ENCODE assay signal across 8 cellular contexts in genomic region chr19:39409886-39410619, GRCh38. TPM values are rescaled to one million over a fixed set of nuclear protein-coding genes. Genes with fewer than 3 reads are reported as not detected.
DNase-seq lines count a peak whose midpoint lies in the region; ATAC-seq, FAIRE-seq and TF ChIP-seq lines count a peak whose summit lies in the region.

No MANE protein-coding gene starts in this region.

- H3K4ac ChIP-seq in trophoblast cell (ENCODE audit: low read depth, low read length): peak overlapping the region; percentile 28

- TF ChIP-seq CTCF in cardiac muscle cell (IDR thresholded peaks at IDR 0.05; ENCODE audit: low read depth, low read length): peak; percentile 9

- peak overlapping the region; percentile 20 for H2AFZ ChIP-seq in trophoblast cell (ENCODE audit: insufficient read depth, low read length, poor library complexity)

- H3K27me3 Mint-ChIP-seq in activated naive CD8-positive, alpha-beta T cell: no peaks in the 10 kb centered on the region

- H3K27ac ChIP-seq in cardiac muscle cell: peak overlapping the region; percentile 94
- H3K27ac ChIP-seq in trophoblast cell (ENCODE audit: low read depth, low read length): peak overlapping the region; percentile 98

- peak overlapping the region; percentile 84 for H3K4me3 Mint-ChIP-seq in activated naive CD8-positive, alpha-beta T cell

- no peak overlapping the region for H3K23ac ChIP-seq in trophoblast cell (ENCODE audit: low read length)

- peaks cover 16% of the 10 kb centered on the region for H3K4me1 ChIP-seq in cardiac muscle cell (ENCODE audit: low read depth)
- H3K4me1 ChIP-seq in trophoblast cell (ENCODE audit: control insufficient read depth in 1 of 2, insufficient read depth in 2 of 2, low read length in 2 of 2): peaks cover 28 to 37% of the 10 kb centered on the region in 2 experiments

- H3K4me2 ChIP-seq in trophoblast cell (ENCODE audit: low read length): peak overlapping the region; percentile 93

- H3K9me3 ChIP-seq in cardiac muscle cell (ENCODE audit: low read depth): no peaks in the 10 kb centered on the region
- H3K9me3 ChIP-seq in trophoblast cell (ENCODE audit: insufficient read depth, low read depth, low read length): no peaks in the 10 kb centered on the region

- H2AK5ac ChIP-seq in trophoblast cell (ENCODE audit: low read length): peak overlapping the region; percentile 91

- peak overlapping the region; percentile 95 for H3K14ac ChIP-seq in trophoblast cell (ENCODE audit: low read length)

- peak overlapping the region; percentile 91 for H3K9ac ChIP-seq in trophoblast cell (ENCODE audit: low read length)

- TF ChIP-seq POLR2A in Raji (IDR thresholded peaks at IDR 0.05; ENCODE audit: insufficient read depth, low read depth, low read length): peak; percentile 76
- no peak for TF ChIP-seq POLR2A in H54 (IDR thresholded peaks at IDR 0.05; ENCODE audit: low read depth, low read length)

- peak overlapping the region; percentile 64 for H3K18ac ChIP-seq in trophoblast cell (ENCODE audit: low read length)

- WGBS in trophoblast cell (ENCODE audit: extremely low coverage, insufficient coverage, insufficient read length): no CpG with 5 or more reads among the region's 39 CpGs

- H3K36me3 ChIP-seq in cardiac muscle cell: no peaks in the 10 kb centered on the region
- H3K36me3 ChIP-seq in trophoblast cell (ENCODE audit: control insufficient read depth in 1 of 2, insufficient read depth in 2 of 2, low read length in 2 of 2): peaks cover 14% of the 10 kb centered on the region in 2 experiments

- H4K8ac ChIP-seq in trophoblast cell (ENCODE audit: low read depth, low read length): peak overlapping the region; percentile 93

- H3K79me1 ChIP-seq in trophoblast cell (ENCODE audit: low read length): peaks cover 42% of the 10 kb centered on the region

- H2BK5ac ChIP-seq in trophoblast cell (ENCODE audit: low read depth, low read length, poor library complexity): peak overlapping the region; percentile 92

- FAIRE-seq in H54 (lab: Jason Lieb, UNC): no peak

- peaks cover 5% of the 10 kb centered on the region for H3K36me3 Mint-ChIP-seq in activated naive CD8-positive, alpha-beta T cell

- H3K79me2 ChIP-seq in trophoblast cell (ENCODE audit: control insufficient read depth, insufficient read depth, low read length, poor library complexity): peaks cover 48% of the 10 kb centered on the region

- peaks cover 52% of the 10 kb centered on the region for H3K4me1 Mint-ChIP-seq in activated naive CD8-positive, alpha-beta T cell (ENCODE audit: low read depth)

- peak overlapping the region; percentile 93 for H3K27ac Mint-ChIP-seq in activated naive CD8-positive, alpha-beta T cell

- H3K27me3 ChIP-seq in cardiac muscle cell (no peaks in the 10 kb centered on the region), trophoblast cell (ENCODE audit: insufficient read depth, low read length) (no peaks in the 10 kb centered on the region)

- H4K12ac ChIP-seq in trophoblast cell (ENCODE audit: low read depth, low read length): peak overlapping the region; percentile 83

- peak overlapping the region; percentile 96 for H2BK120ac ChIP-seq in trophoblast cell (ENCODE audit: insufficient read depth, low read length, poor library complexity)

- peak overlapping the region; percentile 97 for H4K91ac ChIP-seq in trophoblast cell (ENCODE audit: low read depth, low read length)

- ATAC-seq in HG03460 (IDR thresholded peaks at IDR 0.05; ENCODE audit: unreplicated experiment): no peak

- H3K4me3 ChIP-seq in cardiac muscle cell (peak overlapping the region; percentile 71), trophoblast cell (ENCODE audit: low read depth, low read length) (peak overlapping the region; percentile 65)

- no peaks in the 10 kb centered on the region for H3K9me3 Mint-ChIP-seq in activated naive CD8-positive, alpha-beta T cell (ENCODE audit: low read depth)

- peak overlapping the region; percentile 1 for H2BK12ac ChIP-seq in trophoblast cell (ENCODE audit: low read length)

- DNase-seq in CD1c-positive myeloid dendritic cell (ENCODE audit: extremely low spot score): peak; percentile 78
- peak; percentile 70 for DNase-seq in HCEC 1CT
- peak; percentile 91 to 93 for DNase-seq in cardiac muscle cell (ENCODE audit: low read depth in 1 of 2, low spot score in 1 of 2)
- peak; percentile 58 to 61 for DNase-seq in trophoblast cell
- DNase-seq in H54 (ENCODE audit: insufficient read length, low spot score): no peak

RNA-seq across cellular contexts. Expression of gene PLEKHG2, which starts 2.4 kb away (rescaled TPM):
- total RNA-seq in cardiac muscle cell: 40.7 and 45.4 TPM in 2 replicates
- 30.5 and 40.0 TPM in 2 replicates for polyA plus RNA-seq in cardiac muscle cell
- polyA plus RNA-seq in trophoblast cell (2013): 51.5 and 53.7 TPM in 2 replicates

RNA-seq across cellular contexts. Expression of gene ZFP36, which starts 3.4 kb away (rescaled TPM):
- 13.6 and 14.6 TPM in 2 replicates for total RNA-seq in cardiac muscle cell
- 51.2 and 53.4 TPM in 2 replicates for polyA plus RNA-seq in cardiac muscle cell
- polyA plus RNA-seq in trophoblast cell (2013): 34.2 and 35.4 TPM in 2 replicates

RNA-seq across cellular contexts. Expression of gene MED29, which starts 18.9 kb away (rescaled TPM):
- total RNA-seq in cardiac muscle cell: 43.8 and 70.6 TPM in 2 replicates
- polyA plus RNA-seq in cardiac muscle cell: 59.6 and 67.3 TPM in 2 replicates
- polyA plus RNA-seq in trophoblast cell (2013): 19.0 and 22.7 TPM in 2 replicates

RNA-seq across cellular contexts. Expression of gene PAF1, which starts 19.1 kb away (rescaled TPM):
- total RNA-seq in cardiac muscle cell: 61.9 and 62.2 TPM in 2 replicates
- polyA plus RNA-seq in cardiac muscle cell: 64.4 and 78.3 TPM in 2 replicates
- 56.3 and 56.7 TPM in 2 replicates for polyA plus RNA-seq in trophoblast cell (2013)

RNA-seq across cellular contexts. Expression of gene RPS16, which starts 25.7 kb away (rescaled TPM):
- total RNA-seq in cardiac muscle cell: 369 and 374 TPM in 2 replicates
- polyA plus RNA-seq in cardiac muscle cell: 508 and 542 TPM in 2 replicates
- 3,136 and 3,193 TPM in 2 replicates for polyA plus RNA-seq in trophoblast cell (2013)
